Comparison of ENCODE assay signal across 8 cellular contexts in the genomic region with DNA sequence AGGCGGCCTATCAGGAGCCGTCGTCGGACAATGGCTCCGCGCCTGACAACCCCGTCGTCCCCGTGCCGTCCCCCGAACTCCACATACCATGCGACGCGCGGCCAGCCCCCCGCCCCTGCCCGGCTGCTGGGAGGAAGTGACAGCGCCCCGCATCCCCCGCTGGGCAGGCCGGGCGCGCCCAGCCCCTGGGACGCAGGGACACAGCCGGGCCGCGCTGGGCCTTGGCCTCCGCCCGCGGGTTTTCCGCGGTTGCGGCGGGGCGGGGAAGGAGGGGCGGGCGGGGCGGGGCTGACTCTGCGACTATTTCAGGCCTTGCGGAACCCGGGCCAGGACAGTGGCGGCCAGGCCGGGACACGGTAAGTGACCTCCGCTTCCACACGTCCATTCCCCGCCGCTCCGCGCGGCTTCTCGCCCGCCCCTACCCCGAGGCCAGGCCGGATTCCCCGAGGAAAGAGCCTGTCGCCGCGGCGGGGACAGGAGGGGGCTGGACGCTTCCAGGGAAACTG. TPM values are rescaled to one million over a fixed set of nuclear protein-coding genes. Genes with fewer than 3 reads are reported as not detected.
A peak's percentile ranks its signal among the peaks of the same experiment; 100 is the strongest.
DNase-seq lines count a peak whose midpoint lies in the region; ATAC-seq and TF ChIP-seq lines count a peak whose summit lies in the region.

A gene with protein sequence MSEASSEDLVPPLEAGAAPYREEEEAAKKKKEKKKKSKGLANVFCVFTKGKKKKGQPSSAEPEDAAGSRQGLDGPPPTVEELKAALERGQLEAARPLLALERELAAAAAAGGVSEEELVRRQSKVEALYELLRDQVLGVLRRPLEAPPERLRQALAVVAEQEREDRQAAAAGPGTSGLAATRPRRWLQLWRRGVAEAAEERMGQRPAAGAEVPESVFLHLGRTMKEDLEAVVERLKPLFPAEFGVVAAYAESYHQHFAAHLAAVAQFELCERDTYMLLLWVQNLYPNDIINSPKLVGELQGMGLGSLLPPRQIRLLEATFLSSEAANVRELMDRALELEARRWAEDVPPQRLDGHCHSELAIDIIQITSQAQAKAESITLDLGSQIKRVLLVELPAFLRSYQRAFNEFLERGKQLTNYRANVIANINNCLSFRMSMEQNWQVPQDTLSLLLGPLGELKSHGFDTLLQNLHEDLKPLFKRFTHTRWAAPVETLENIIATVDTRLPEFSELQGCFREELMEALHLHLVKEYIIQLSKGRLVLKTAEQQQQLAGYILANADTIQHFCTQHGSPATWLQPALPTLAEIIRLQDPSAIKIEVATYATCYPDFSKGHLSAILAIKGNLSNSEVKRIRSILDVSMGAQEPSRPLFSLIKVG (plus strand): TSS at position 334 of the 506 bp plus-strand sequence. CDS start 2,997 bp downstream, outside the sequence.

- H3K9me3 ChIP-seq in BLaER1 (no peaks in the 10 kb centered on the region), HUES48 (ENCODE audit: control insufficient read depth, insufficient read depth, low read length) (no peaks in the 10 kb centered on the region), lower lobe of right lung (no peaks in the 10 kb centered on the region), thymus (ENCODE audit: control insufficient read depth) (no peaks in the 10 kb centered on the region)

- H3K4me3 ChIP-seq in BLaER1 (peak within 1 kb of the TSS; percentile 87), HUES48 (ENCODE audit: low read depth, low read length) (peak within 1 kb of the TSS; percentile 49), lower lobe of right lung (peak within 1 kb of the TSS; percentile 77), thymus (ENCODE audit: low read length) (peak within 1 kb of the TSS; percentile 48)

- H3K27me3 ChIP-seq in BLaER1: no peaks in the 10 kb centered on the region
- H3K27me3 ChIP-seq in HUES48 (ENCODE audit: control insufficient read depth, insufficient read depth, low read length): peaks cover 63% of the 10 kb centered on the region
- no peaks in the 10 kb centered on the region for H3K27me3 ChIP-seq in lower lobe of right lung (ENCODE audit: low read depth)
- H3K27me3 ChIP-seq in thymus (ENCODE audit: control insufficient read depth, insufficient read depth): peaks cover 11% of the 10 kb centered on the region

- peaks cover 79% of the 10 kb centered on the region for H3K4me1 ChIP-seq in BLaER1
- peaks cover 22% of the 10 kb centered on the region for H3K4me1 ChIP-seq in HUES48 (ENCODE audit: control insufficient read depth, insufficient read depth, low read length)
- peaks cover 92% of the 10 kb centered on the region for H3K4me1 ChIP-seq in lower lobe of right lung
- H3K4me1 ChIP-seq in thymus (ENCODE audit: control insufficient read depth, insufficient read depth, low read length): peaks cover 27% of the 10 kb centered on the region

- H3K27ac ChIP-seq in BLaER1 (peak within 1 kb of the TSS; percentile 96), HUES48 (ENCODE audit: low read depth, low read length) (peak within 1 kb of the TSS; percentile 74), caudate nucleus (ENCODE audit: low read depth, low read length) (peak within 1 kb of the TSS; percentile 58), lower lobe of right lung (peak within 1 kb of the TSS; percentile 89), thymus (ENCODE audit: low read depth) (peak within 1 kb of the TSS; percentile 87)

- intact Hi-C loops in lower lobe of right lung (cut with DNase I): no loop called here

- TF ChIP-seq CTCF in lower lobe of right lung (IDR thresholded peaks at IDR 0.05): no peak

- peaks cover 39% of the 10 kb centered on the region for H4K20me1 ChIP-seq in BLaER1

- H3K36me3 ChIP-seq in BLaER1 (peaks cover 28% of the 10 kb centered on the region), HUES48 (ENCODE audit: control insufficient read depth, insufficient read depth, low read length) (no peaks in the 10 kb centered on the region), lower lobe of right lung (peaks cover 7% of the 10 kb centered on the region), thymus (ENCODE audit: control insufficient read depth, insufficient read depth) (no peaks in the 10 kb centered on the region)

- WGBS in thymus: under 1% methylated on average over 61 of the region's 61 CpGs

- DNase-seq in caudate nucleus (lab: John Stamatoyannopoulos, UW) (peak in 1 of 61 donors; percentile 35), lower lobe of right lung (peak; percentile 83), NCI-H2081 treated with DMSO at 0.1 percent for 48 hours (lab: John Stamatoyannopoulos, UW) (no peak), NCI-H2227 (lab: John Stamatoyannopoulos, UW; ENCODE audit: unreplicated experiment) (no peak)

- peak within 1 kb of the TSS; percentile 92 for H3K9ac ChIP-seq in BLaER1
- H3K9ac ChIP-seq in HUES48 (ENCODE audit: low read depth, low read length): no peak within 1 kb of the TSS

- ATAC-seq in lower lobe of right lung (peak; percentile 58 to 68), GM21717 (IDR thresholded peaks at IDR 0.05; ENCODE audit: unreplicated experiment) (no peak)

- peak within 1 kb of the TSS; percentile 100 for H3K4me2 ChIP-seq in BLaER1

RNA-seq across cellular contexts. Expression of the gene that starts here (rescaled TPM):
- total RNA-seq in lower lobe of right lung: 254 TPM
- polyA plus RNA-seq in thymus: 193 TPM
